8 cellular contexts compared by ENCODE assay signal in genomic region chr11:65498977-65499712, GRCh38. TPM values are rescaled to one million over a fixed set of nuclear protein-coding genes. Genes with fewer than 3 reads are reported as not detected.
DNase-seq lines count a peak whose midpoint lies in the region; ATAC-seq, FAIRE-seq and TF ChIP-seq lines count a peak whose summit lies in the region.

TSS of gene MALAT1 (plus strand) at chr11:65499045.

- POLR2A ChIA-PET in GM10248 (lab: Yijun Ruan, JAX) (interaction anchor here (0.5 to 25.7 kb wide), 38 partner anchors 9 to 721 kb away, joined by 3 to 620 read pairs (median 6); partner anchors contain the start of genes DPF2, FRMD8, NEAT1 and PCNX3), IMR-90 (lab: Charles Lee; ENCODE audit: unreplicated experiment) (interaction anchor here (0.5 to 14.2 kb wide), 39 partner anchors 9 to 1339 kb away, joined by 3 to 494 read pairs (median 6); partner anchors contain the start of genes DPF2, FAM89B, FRMD8 and NEAT1), endothelial cell of umbilical vein (lab: Charles Lee) (interaction anchor here (0.6 to 13.9 kb wide), 27 partner anchors 9 to 171 kb away, joined by 3 to 283 read pairs (median 7); partner anchors contain the start of genes FRMD8, NEAT1 and SLC25A45)

- CTCF ChIA-PET in GM10248 (lab: Yijun Ruan, JAX), result interaction anchor here (0.9 to 6.8 kb wide), 10 partner anchors 8 to 113 kb away, joined by 3 to 56 read pairs (median 6); partner anchors contain the start of gene FRMD8
- CTCF ChIA-PET in IMR-90 (lab: Yijun Ruan, JAX), result interaction anchor here (1.2 to 2.6 kb wide), 4 partner anchors 10 to 79 kb away, joined by 5 to 12 read pairs (median 7); no protein-coding TSS in a partner anchor
- CTCF ChIA-PET in endothelial cell of umbilical vein (lab: Charles Lee), result interaction anchor here (1.0 to 13.9 kb wide), 7 partner anchors 10 to 80 kb away, joined by 3 to 247 read pairs (median 7); no protein-coding TSS in a partner anchor

- H3K4me3 ChIP-seq in IMR-90 (ENCODE audit: insufficient read depth, low read depth, low read length) (peak within 1 kb of the TSS; percentile 72), OCI-LY3 (ENCODE audit: low read length) (peak within 1 kb of the TSS; percentile 83), endothelial cell of umbilical vein (replicated peaks in 1 of 3; ENCODE audit: insufficient read depth in 1 of 3, low read depth in 1 of 3, low read length in 3 of 3) (peak within 1 kb of the TSS; percentile 67 to 98 (median 91)), mucosa of descending colon (peak within 1 kb of the TSS; percentile 76)

- WGBS in IMR-90 (ENCODE audit: extremely low coverage in 2 of 2, insufficient read length in 1 of 2), 2 experiments, result 0 to 86% methylated on average over 2 of the region's 24 CpGs

- H3K27ac ChIP-seq in IMR-90 (ENCODE audit: insufficient read depth, low read length), result peak within 1 kb of the TSS; percentile 99
- H3K27ac ChIP-seq in OCI-LY3 (ENCODE audit: low read length), result peak within 1 kb of the TSS; percentile 91
- H3K27ac ChIP-seq in endothelial cell of umbilical vein (ENCODE audit: insufficient read depth, low read depth, low read length), result peak within 1 kb of the TSS; percentile 89

- peak within 1 kb of the TSS; percentile 66 for H2AFZ ChIP-seq in IMR-90 (replicated peaks; ENCODE audit: low read length, poor library complexity)
- peak within 1 kb of the TSS; percentile 67 for H2AFZ ChIP-seq in OCI-LY3 (ENCODE audit: low read depth, low read length)
- peak within 1 kb of the TSS; percentile 37 for H2AFZ ChIP-seq in endothelial cell of umbilical vein (ENCODE audit: low read depth, low read length)

- peak within 1 kb of the TSS; percentile 100 for H4K5ac ChIP-seq in IMR-90 (ENCODE audit: low read depth, low read length)

- H3K9me3 ChIP-seq in IMR-90 (ENCODE audit: control insufficient read depth, insufficient read depth, low read length) (no peaks in the 10 kb centered on the region), OCI-LY3 (ENCODE audit: insufficient read depth, low read length) (no peaks in the 10 kb centered on the region), endothelial cell of umbilical vein (replicated peaks; ENCODE audit: control insufficient read depth, insufficient read depth, low read length) (no peaks in the 10 kb centered on the region), mucosa of descending colon (no peaks in the 10 kb centered on the region)

- H4K20me1 ChIP-seq in IMR-90 (ENCODE audit: insufficient read depth, low read length) (peaks cover 46% of the 10 kb centered on the region), OCI-LY3 (ENCODE audit: insufficient read depth, low read length) (peaks cover 48% of the 10 kb centered on the region), endothelial cell of umbilical vein (replicated peaks; ENCODE audit: control insufficient read depth, extremely low read depth, insufficient read depth, low read length) (peaks cover 15% of the 10 kb centered on the region)

- H3K9ac ChIP-seq in IMR-90 (ENCODE audit: low read depth, low read length) (peak within 1 kb of the TSS; percentile 99), OCI-LY3 (ENCODE audit: low read length) (peak within 1 kb of the TSS; percentile 99), endothelial cell of umbilical vein (replicated peaks; ENCODE audit: extremely low read depth, insufficient read depth, low read length) (peak within 1 kb of the TSS; percentile 95)

- TF ChIP-seq CTCF in GM10248 (IDR thresholded peaks at IDR 0.05; ENCODE audit: control extremely low read depth, extremely low read depth, low read depth, missing control alignments), result no peak
- no peak for TF ChIP-seq CTCF in IMR-90 (conservative IDR thresholded peaks at IDR 0.05; ENCODE audit: low read depth, low read length)
- no peak for TF ChIP-seq CTCF in OCI-LY3 (IDR thresholded peaks at IDR 0.05; ENCODE audit: low read depth, low read length)
- no peak for TF ChIP-seq CTCF in endothelial cell of umbilical vein (IDR thresholded peaks at IDR 0.05; ENCODE audit: extremely low read depth in 1 of 2, insufficient read depth in 1 of 2, low read depth in 1 of 2, low read length in 2 of 2)
- no peak for TF ChIP-seq CTCF in mucosa of descending colon (IDR thresholded peaks at IDR 0.05)

- FAIRE-seq in endothelial cell of umbilical vein (lab: Jason Lieb, UNC), result no peak

- H2AK9ac ChIP-seq in IMR-90 (replicated peaks; ENCODE audit: low read depth, low read length, poor library complexity), result peak within 1 kb of the TSS; percentile 100

- H4K91ac ChIP-seq in IMR-90 (ENCODE audit: insufficient read depth, low read depth, low read length), result peak within 1 kb of the TSS; percentile 100

- H3K56ac ChIP-seq in IMR-90 (ENCODE audit: extremely low read depth, insufficient read depth, low read length), result peak within 1 kb of the TSS; percentile 100

- intact Hi-C loops in IMR-90 (cut with micrococcal nuclease) (loop anchor here (2.0 kb wide), 2 partner anchors 50 to 78 kb away; no protein-coding TSS in a partner anchor), endothelial cell of umbilical vein (cut with micrococcal nuclease) (loop anchor here (5.0 kb wide), 1 partner anchor 42 kb away; no protein-coding TSS in a partner anchor), mucosa of descending colon (cut with DNase I, micrococcal nuclease) (no loop called here)

- H3K4me1 ChIP-seq in IMR-90 (ENCODE audit: control insufficient read depth, insufficient read depth, low read length), result peaks cover 5% of the 10 kb centered on the region
- peaks cover 55% of the 10 kb centered on the region for H3K4me1 ChIP-seq in OCI-LY3 (ENCODE audit: low read length)
- peaks cover 27% of the 10 kb centered on the region for H3K4me1 ChIP-seq in endothelial cell of umbilical vein (ENCODE audit: control insufficient read depth, extremely low read depth, insufficient read depth, low read length)
- H3K4me1 ChIP-seq in mucosa of descending colon (ENCODE audit: low read depth), result peaks cover 7% of the 10 kb centered on the region

- peak within 1 kb of the TSS; percentile 96 for H2BK5ac ChIP-seq in IMR-90 (ENCODE audit: low read depth, low read length, poor library complexity, severe bottlenecking)

- BruUV-seq in IMR-90 (replicated peaks; lab: Mats Ljungman, UMichigan) (no TSS peak), endothelial cell of umbilical vein (replicated peaks; lab: Mats Ljungman, UMichigan) (TSS peak; percentile 59)

- dilution Hi-C loops in IMR-90 (cut with HindIII; ENCODE audit: low sequenced_read_pairs, unreplicated experiment), result no loop called here
- dilution Hi-C loops in endothelial cell of umbilical vein (cut with MboI; ENCODE audit: extremely low pct_ligation_motif_present, low sequenced_read_pairs), result no loop called here

- DNase-seq in GM10248 (ENCODE audit: extremely low spot score), result peak; percentile 50
- peak; percentile 94 for DNase-seq in IMR-90
- peak; percentile 93 for DNase-seq in activated CD8-positive, alpha-beta memory T cell treated with anti-CD3 and anti-CD28 coated beads, Interleukin-2, amount 50 U/mL, for 4 hours
- DNase-seq in endothelial cell of umbilical vein (ENCODE audit: low read depth, low spot score), result peak; percentile 94
- peak; percentile 95 to 96 (median 96) for DNase-seq in mucosa of descending colon
- DNase-seq in stimulated activated CD8-positive, alpha-beta memory T cell treated with anti-CD3 and anti-CD28 coated beads, Interleukin-2, amount 100 ng/mL, for 48 hours (ENCODE audit: low read depth in 2 of 2), result peak; percentile 82 to 85

- peak; percentile 14 for ATAC-seq in IMR-90 (ENCODE audit: low read depth)
- ATAC-seq in mucosa of descending colon, result peak; percentile 47
- ATAC-seq in GM18868 (IDR thresholded peaks at IDR 0.05; ENCODE audit: unreplicated experiment), result no peak

- in situ Hi-C loops in IMR-90 (cut with MboI; ENCODE audit: low sequenced_read_pairs), result no loop called here

- TF ChIP-seq POLR2A in IMR-90 (IDR thresholded peaks at IDR 0.05; ENCODE audit: low read depth, low read length) (no peak), endothelial cell of umbilical vein (IDR thresholded peaks at IDR 0.05; ENCODE audit: low read depth, low read length) (peak; percentile 100)

- peak within 1 kb of the TSS; percentile 98 for H2AK5ac ChIP-seq in IMR-90 (ENCODE audit: low read depth, low read length)

- H2BK15ac ChIP-seq in IMR-90 (ENCODE audit: low read depth, low read length), result peak within 1 kb of the TSS; percentile 71; the same call in 2 of the 3 replicates

- H3K36me3 ChIP-seq in IMR-90 (ENCODE audit: control insufficient read depth, insufficient read depth, low read length) (peaks cover 23% of the 10 kb centered on the region), OCI-LY3 (replicated peaks; ENCODE audit: low read depth, low read length) (peaks cover 51% of the 10 kb centered on the region), endothelial cell of umbilical vein (ENCODE audit: control insufficient read depth in 2 of 2, extremely low read depth in 1 of 2, insufficient read depth in 2 of 2, low read length in 2 of 2) (peaks cover 6 to 17% of the 10 kb centered on the region in 2 experiments), mucosa of descending colon (ENCODE audit: low read depth) (no peaks in the 10 kb centered on the region)

- H3K9me1 ChIP-seq in IMR-90 (ENCODE audit: insufficient read depth, low read length), result no peaks in the 10 kb centered on the region
- H3K9me1 ChIP-seq in endothelial cell of umbilical vein (replicated peaks; ENCODE audit: control insufficient read depth, extremely low read depth, insufficient read depth, low read length), result no peaks in the 10 kb centered on the region

- peak within 1 kb of the TSS; percentile 99 for H3K18ac ChIP-seq in IMR-90 (ENCODE audit: low read depth, low read length)

- peak within 1 kb of the TSS; percentile 100 for H3K4ac ChIP-seq in IMR-90 (ENCODE audit: low read depth, low read length)

- no peaks in the 10 kb centered on the region for H3K27me3 ChIP-seq in IMR-90 (ENCODE audit: control insufficient read depth, insufficient read depth, low read length)
- no peaks in the 10 kb centered on the region for H3K27me3 ChIP-seq in OCI-LY3 (ENCODE audit: low read depth, low read length)
- H3K27me3 ChIP-seq in endothelial cell of umbilical vein (ENCODE audit: control insufficient read depth in 2 of 2, insufficient read depth in 2 of 2, low read length in 2 of 2), result no peaks in the 10 kb centered on the region

- H3K14ac ChIP-seq in IMR-90 (replicated peaks; ENCODE audit: low read depth, low read length), result peak within 1 kb of the TSS; percentile 100

- H3K4me2 ChIP-seq in IMR-90 (ENCODE audit: low read depth, low read length), result peak within 1 kb of the TSS; percentile 97
- peak within 1 kb of the TSS; percentile 95 for H3K4me2 ChIP-seq in OCI-LY3 (ENCODE audit: low read length)
- peak within 1 kb of the TSS; percentile 97 for H3K4me2 ChIP-seq in endothelial cell of umbilical vein (ENCODE audit: insufficient read depth, low read length)

- peak within 1 kb of the TSS; percentile 100 for H3K23ac ChIP-seq in IMR-90 (ENCODE audit: low read depth, low read length)

- no peak for TF ChIP-seq RAD21 in IMR-90 (IDR thresholded peaks at IDR 0.05; ENCODE audit: low read length)

- H2BK20ac ChIP-seq in IMR-90 (ENCODE audit: low read depth, low read length), result peak within 1 kb of the TSS; percentile 92

- H3K79me2 ChIP-seq in OCI-LY3 (ENCODE audit: low read length) (peaks cover 84% of the 10 kb centered on the region), endothelial cell of umbilical vein (ENCODE audit: control insufficient read depth, insufficient read depth, low read length) (peaks cover 71% of the 10 kb centered on the region)

- peak within 1 kb of the TSS; percentile 92 to 96 for H4K8ac ChIP-seq in IMR-90 (ENCODE audit: low read depth in 2 of 2, low read length in 2 of 2)

- H3K79me1 ChIP-seq in IMR-90 (ENCODE audit: low read depth in 1 of 2, low read length in 2 of 2), result peaks cover 0 to 14% of the 10 kb centered on the region in 2 experiments; a peak in 3 of 4 replicates

- H2BK120ac ChIP-seq in IMR-90 (ENCODE audit: low read depth, low read length), result peak within 1 kb of the TSS; percentile 96

RNA-seq across cellular contexts. Expression of gene MALAT1, which starts in this region (rescaled TPM):
- total RNA-seq in IMR-90 (2012; rRNA removed) (3,569 and 5,244 TPM in 2 replicates), endothelial cell of umbilical vein (7,529 and 7,700 TPM in 2 replicates), mucosa of descending colon (over 10,000 TPM; 10,779 to 14,350 (median 11,224) TPM)
- polyA plus RNA-seq in IMR-90 (2012; rRNA removed) (430 and 636 TPM in 2 replicates), endothelial cell of umbilical vein (394 and 491 TPM in 2 replicates)
- polyA plus RNA-seq in IMR-90 (2012; cell fraction: cytosol; rRNA removed), result 4.7 and 16.7 TPM in 2 replicates
- polyA plus RNA-seq in IMR-90 (2012; cell fraction: nucleus; rRNA removed; ENCODE audit: low replicate concordance), result 481 and 5,232 TPM in 2 replicates
- 47.1 and 87.3 TPM in 2 replicates for polyA plus RNA-seq in endothelial cell of umbilical vein (2011; cell fraction: cytosol; rRNA removed)
- 5,514 and 5,703 TPM in 2 replicates for polyA plus RNA-seq in endothelial cell of umbilical vein (2011; cell fraction: nucleus; rRNA removed)
- 638 and 920 TPM in 2 replicates for polyA plus RNA-seq in endothelial cell of umbilical vein (2012)
- polyA minus RNA-seq in endothelial cell of umbilical vein, result 8,330 and 9,132 TPM in 2 replicates
- 1,996 TPM for polyA minus RNA-seq in endothelial cell of umbilical vein (2011; cell fraction: cytosol; rRNA and poly(A)+ RNA removed)
- 28,697 and 33,573 TPM in 2 replicates for polyA minus RNA-seq in endothelial cell of umbilical vein (2011; cell fraction: nucleus; rRNA and poly(A)+ RNA removed)

Comparison
In these comparisons a context has a peak if more than half of its experiments do, and no peak if none do; other contexts are left out.
1. intact Hi-C loops: an anchor here in IMR-90 (2.0 kb wide) and endothelial cell of umbilical vein (5.0 kb wide); none called in mucosa of descending colon.